In the genomic region with DNA sequence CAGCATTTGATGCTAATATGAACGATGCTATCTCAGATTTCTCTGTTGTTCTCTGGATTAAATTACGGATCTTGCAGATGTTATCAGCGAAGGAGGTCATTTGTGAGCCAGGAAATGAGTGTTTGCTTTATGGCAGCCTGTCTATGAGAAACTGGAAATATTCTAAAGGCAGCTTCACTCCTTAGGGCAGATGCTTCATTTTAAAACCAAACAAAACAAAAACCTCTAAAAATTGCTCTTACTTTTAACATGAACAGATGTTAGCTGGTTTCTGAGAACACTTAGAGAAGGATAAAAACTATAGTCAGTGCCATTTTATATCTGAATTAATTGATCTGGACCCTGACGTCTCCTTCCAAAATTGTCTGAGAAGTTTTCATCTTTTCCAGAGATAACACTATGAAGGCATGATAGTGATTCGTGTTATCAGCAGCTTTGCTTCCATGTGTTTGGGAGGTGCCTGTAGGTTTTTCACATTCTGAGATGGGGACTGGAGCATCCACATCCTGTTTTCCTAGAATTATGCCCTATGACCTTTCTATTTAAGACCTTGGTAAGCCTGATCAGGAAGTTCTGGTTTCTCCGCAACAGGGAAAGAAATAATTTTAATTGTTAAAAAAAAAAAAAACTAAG, we compare ENCODE assay signal across 14 cellular contexts. TPM values are rescaled to one million over a fixed set of nuclear protein-coding genes. Genes with fewer than 3 reads are reported as not detected.
DNase-seq lines count a peak whose midpoint lies in the region; ATAC-seq, FAIRE-seq and TF ChIP-seq lines count a peak whose summit lies in the region.
"Had no signal": no experiment of that assay in that cellular context is flagged by ENCODE, and none has a peak within 500 bp of the region (broad histone marks: within the 10 kb centered on the region; RNA-seq: fewer than 3 reads in every experiment).

No MANE protein-coding gene starts in this region.

- 0 out of 2 replicates have a peak overlapping the region, but pooled peaks have one; percentile 4 for H3K27ac ChIP-seq in 22Rv1
- peak overlapping the region; percentile 88 for H3K27ac ChIP-seq in K562 (ENCODE audit: extremely low read depth, low read depth, low read length)
- H3K27ac ChIP-seq: SJSA1 had no signal

- peak overlapping the region; percentile 72 for H3K4me2 ChIP-seq in K562 (ENCODE audit: insufficient read depth, low read length)

- H3K9me1 ChIP-seq in K562 (ENCODE audit: control insufficient read depth, insufficient read depth, low read length): no peaks in the 10 kb centered on the region

- no peaks in the 10 kb centered on the region for H3K9me3 ChIP-seq in K562 (replicated peaks; ENCODE audit: control insufficient read depth, insufficient read depth, low read depth, low read length)
- H3K9me3 ChIP-seq: SJSA1 had no signal

- peaks cover 28% of the 10 kb centered on the region for H3K4me1 Mint-ChIP-seq in mesothelial cell of epicardium
- H3K4me1 Mint-ChIP-seq: natural killer cell had no signal

- 0 out of 3 replicates have a peak, but pooled peaks have one; percentile 1 for ATAC-seq in K562
- no peak for ATAC-seq in HG02885 (IDR thresholded peaks at IDR 0.05; ENCODE audit: poor library complexity, unreplicated experiment)
- no peak for ATAC-seq in left lobe of liver
- ATAC-seq in HG03108 (IDR thresholded peaks at IDR 0.05; ENCODE audit: unreplicated experiment): no peak
- ATAC-seq: natural killer cell had no signal

- peaks cover 12% of the 10 kb centered on the region for H3K36me3 Mint-ChIP-seq in mesothelial cell of epicardium
- H3K36me3 Mint-ChIP-seq: natural killer cell had no signal

- H3K79me2 ChIP-seq in K562 (ENCODE audit: control insufficient read depth, insufficient read depth, low read length): peaks cover 100% of the 10 kb centered on the region

- in situ Hi-C loops in K562 (cut with MboI): no loop called here

- H3K9ac ChIP-seq in K562 (ENCODE audit: insufficient read depth in 1 of 2, low read depth in 2 of 2, low read length in 2 of 2): peak overlapping the region in 1 of 2 experiments; percentile 71; a peak in 2 of 4 replicates

- no peaks in the 10 kb centered on the region for H3K27me3 ChIP-seq in K562 (ENCODE audit: control insufficient read depth in 2 of 2, insufficient read depth in 2 of 2, low read length in 2 of 2)
- H3K27me3 ChIP-seq: SJSA1 had no signal

- POLR2A ChIA-PET in K562 (lab: Yijun Ruan, JAX): interaction anchor here (0.6 to 2.0 kb wide), 10 partner anchors 11 to 34 kb away, joined by 3 to 11 read pairs (median 4); no protein-coding TSS in a partner anchor

- no peak overlapping the region for H3K4me3 ChIP-seq in K562
- H3K4me3 ChIP-seq: SJSA1 had no signal

- TF ChIP-seq POLR2A in K562 (conservative IDR thresholded peaks at IDR 0.05): no peak

- TF ChIP-seq RAD21 in K562 (CRISPR knock-in tag; conservative IDR thresholded peaks at IDR 0.05 in 1 of 2, IDR thresholded peaks at IDR 0.05 in 1 of 2): 0 out of 4 replicates have a peak, but pooled peaks of 1 of the 2 experiments have one; percentile 14

- H3K27ac Mint-ChIP-seq in mesothelial cell of epicardium: peak overlapping the region; percentile 74
- H3K27ac Mint-ChIP-seq: natural killer cell had no signal

- no TSS peak for BruUV-seq in K562 (replicated peaks; lab: Mats Ljungman, UMichigan)

- H3K27me3 Mint-ChIP-seq in mesothelial cell of epicardium (ENCODE audit: low read depth): no peaks in the 10 kb centered on the region

- peaks cover 30% of the 10 kb centered on the region for H3K36me3 ChIP-seq in K562 (ENCODE audit: control insufficient read depth, insufficient read depth, low read length)

- peak; percentile 32 for FAIRE-seq in K562 (lab: Jason Lieb, UNC)

- peak overlapping the region; percentile 5; the same call in 1 of the 2 replicates for H2AFZ ChIP-seq in K562 (ENCODE audit: low read depth, low read length)

- no peaks in the 10 kb centered on the region for H4K20me1 ChIP-seq in K562 (replicated peaks; ENCODE audit: control insufficient read depth, insufficient read depth, low read length)

- no peak overlapping the region for H3K4me3 Mint-ChIP-seq in mesothelial cell of epicardium
- H3K4me3 Mint-ChIP-seq: natural killer cell had no signal

- no peak for TF ChIP-seq CTCF in 22Rv1 (IDR thresholded peaks at IDR 0.05)
- TF ChIP-seq CTCF in K562 (IDR thresholded peaks at IDR 0.05 in 2 of 3, conservative IDR thresholded peaks at IDR 0.05 in 1 of 3; ENCODE audit: insufficient read depth in 2 of 3, low read depth in 1 of 3, low read length in 3 of 3): no peak
- no peak for TF ChIP-seq CTCF in mesothelial cell of epicardium (IDR thresholded peaks at IDR 0.05; ENCODE audit: unreplicated experiment)

- 2% methylated on average over 6 of the region's 6 CpGs for WGBS in K562 (ENCODE audit: insufficient coverage, low coverage, missing lambda C conversion rate)

- DNase-seq in LHCN-M2 (ENCODE audit: low read depth) (peak; percentile 43), K562 (ENCODE audit: extremely low read depth in 1 of 4, low spot score in 3 of 4) (peak in 2 of 4 experiments; percentile 73 to 92), mesothelial cell of epicardium (ENCODE audit: low spot score in 2 of 2, unreplicated experiment in 2 of 2) (no peak), NCI-H2081 treated with DMSO at 0.1 percent for 48 hours (lab: John Stamatoyannopoulos, UW) (no peak), left lobe of liver (ENCODE audit: low spot score) (no peak)
- DNase-seq: activated CD4-positive, alpha-beta T cell treated with anti-CD3 and anti-CD28 coated beads for 48 hours; activated naive CD4-positive, alpha-beta T cell treated with Interleukin-2 at 50 U/mL for 16 hours; AML-193; natural killer cell; stimulated activated CD4-positive, alpha-beta T cell treated with anti-CD3 and anti-CD28 coated beads, Interleukin-4, amount 100 ng/mL, for 1 hour had no signal

- CTCF ChIA-PET in K562 (lab: Yijun Ruan, JAX; ENCODE audit: low intra/inter-chr PET ratio): interaction anchor here (0.5 kb wide), 1 partner anchor 9 kb away, joined by 3 read pairs; no protein-coding TSS in a partner anchor

- peak; percentile 97 for TF ChIP-seq EP300 in K562 (IDR thresholded peaks at IDR 0.05; ENCODE audit: low read length)

- peaks cover 10 to 65% of the 10 kb centered on the region in 2 experiments for H3K4me1 ChIP-seq in K562 (replicated peaks in 1 of 2; ENCODE audit: control insufficient read depth in 2 of 2, insufficient read depth in 2 of 2, low read length in 2 of 2)

- intact Hi-C loops in K562 (cut with micrococcal nuclease): loop anchor here (1.0 kb wide), 1 partner anchor 35 kb away; no protein-coding TSS in a partner anchor

- H3K9me3 Mint-ChIP-seq in mesothelial cell of epicardium: peaks cover 15% of the 10 kb centered on the region
- H3K9me3 Mint-ChIP-seq: natural killer cell had no signal

TF ChIP-seq in K562, 482 proteins besides CTCF, POLR2A, EP300 and RAD21 (continues in another document):
- peak; percentile 80 for TF ChIP-seq ZNF311 (CRISPR knock-in tag; IDR thresholded peaks at IDR 0.05)
- 0 out of 2 replicates have a peak, but pooled peaks have one; percentile 10 for TF ChIP-seq ZBTB12 (CRISPR knock-in tag; IDR thresholded peaks at IDR 0.05)
- peak; percentile 39; the same call in 1 of the 2 replicates for TF ChIP-seq FOSL1 (tag; conservative IDR thresholded peaks at IDR 0.05)
- TF ChIP-seq MEF2A (IDR thresholded peaks at IDR 0.05; ENCODE audit: control insufficient read depth, low read depth, low read length): 0 out of 2 replicates have a peak, but pooled peaks have one; percentile 36

RNA-seq across cellular contexts. Expression of gene CPED1, which starts 53.1 kb away (rescaled TPM):
- total RNA-seq in LHCN-M2 (2014; rRNA removed) (71.4 and 75.8 TPM in 2 replicates), K562 (2014; rRNA removed) (228 and 247 TPM in 2 replicates), K562 (2014; rRNA removed; fragmentation: Illumina TruSeq; extraction: Trizol) (393 and 413 TPM in 2 replicates), K562 (2015; rRNA removed; fragmentation: Illumina TruSeq; extraction: Trizol) (254 and 267 TPM in 2 replicates), K562 (2021) (290 and 301 TPM in 2 replicates), mesothelial cell of epicardium (23.9 to 26.4 TPM (median 25.6 TPM) in 3 replicates), left lobe of liver (34.6 TPM)
- polyA plus RNA-seq in LHCN-M2 (2012): 28.6 TPM
- 894 and 1,629 TPM in 2 replicates for total RNA-seq in K562 (2011; cell fraction: chromatin; rRNA removed; ENCODE audit: low replicate concordance)
- 336 and 368 TPM in 2 replicates for total RNA-seq in K562 (2011; cell fraction: nucleolus; rRNA removed)
- 603 and 625 TPM in 2 replicates for total RNA-seq in K562 (2011; cell fraction: nucleoplasm; rRNA removed)
- polyA plus RNA-seq in K562 (2011; rRNA removed) (205 and 316 TPM in 2 replicates), K562 (2014; fragmentation: Illumina TruSeq; extraction: Trizol) (288 and 329 TPM in 2 replicates), K562 (2014; fragmentation: Nextera tagmentation; extraction: Ambion mirVana) (100 to 1,000 TPM; 221 to 292 TPM), K562 (2014; rRNA removed) (195 and 210 TPM in 2 replicates)
- 91.5 and 147 TPM in 2 replicates for polyA plus RNA-seq in K562 (2011; cell fraction: cytosol; rRNA removed)
- polyA plus RNA-seq in K562 (2011; cell fraction: nucleus; rRNA removed): 211 and 239 TPM in 2 replicates
- 152 and 202 TPM in 2 replicates for polyA plus RNA-seq in K562 (2012)
- 717 and 810 TPM in 2 replicates for polyA minus RNA-seq in K562 (2011; rRNA and poly(A)+ RNA removed)
- polyA minus RNA-seq in K562 (2011; cell fraction: cytosol; rRNA and poly(A)+ RNA removed): 96.8 and 138 TPM in 2 replicates
- polyA minus RNA-seq in K562 (2011; cell fraction: nucleus; rRNA and poly(A)+ RNA removed): 704 and 866 TPM in 2 replicates
